Comparison of ENCODE assay signal across 1 cellular context in genomic region chr22:41263704-41264103, GRCh38.
TF ChIP-seq lines count a peak whose summit lies in the region.

No MANE protein-coding gene starts in this region.

TF ChIP-seq in A549, 52 proteins besides CTCF, POLR2A, EP300 and RAD21:
- TF ChIP-seq MAFK (IDR thresholded peaks at IDR 0.05; ENCODE audit: partially characterized antibody) (peak; percentile 13), TFCP2L1 (CRISPR knock-in tag; IDR thresholded peaks at IDR 0.05) (no peak)
TF ChIP-seq in A549: peak in this region for 1.
